ENCODE assay signal across 8 cellular contexts in the genomic region with DNA sequence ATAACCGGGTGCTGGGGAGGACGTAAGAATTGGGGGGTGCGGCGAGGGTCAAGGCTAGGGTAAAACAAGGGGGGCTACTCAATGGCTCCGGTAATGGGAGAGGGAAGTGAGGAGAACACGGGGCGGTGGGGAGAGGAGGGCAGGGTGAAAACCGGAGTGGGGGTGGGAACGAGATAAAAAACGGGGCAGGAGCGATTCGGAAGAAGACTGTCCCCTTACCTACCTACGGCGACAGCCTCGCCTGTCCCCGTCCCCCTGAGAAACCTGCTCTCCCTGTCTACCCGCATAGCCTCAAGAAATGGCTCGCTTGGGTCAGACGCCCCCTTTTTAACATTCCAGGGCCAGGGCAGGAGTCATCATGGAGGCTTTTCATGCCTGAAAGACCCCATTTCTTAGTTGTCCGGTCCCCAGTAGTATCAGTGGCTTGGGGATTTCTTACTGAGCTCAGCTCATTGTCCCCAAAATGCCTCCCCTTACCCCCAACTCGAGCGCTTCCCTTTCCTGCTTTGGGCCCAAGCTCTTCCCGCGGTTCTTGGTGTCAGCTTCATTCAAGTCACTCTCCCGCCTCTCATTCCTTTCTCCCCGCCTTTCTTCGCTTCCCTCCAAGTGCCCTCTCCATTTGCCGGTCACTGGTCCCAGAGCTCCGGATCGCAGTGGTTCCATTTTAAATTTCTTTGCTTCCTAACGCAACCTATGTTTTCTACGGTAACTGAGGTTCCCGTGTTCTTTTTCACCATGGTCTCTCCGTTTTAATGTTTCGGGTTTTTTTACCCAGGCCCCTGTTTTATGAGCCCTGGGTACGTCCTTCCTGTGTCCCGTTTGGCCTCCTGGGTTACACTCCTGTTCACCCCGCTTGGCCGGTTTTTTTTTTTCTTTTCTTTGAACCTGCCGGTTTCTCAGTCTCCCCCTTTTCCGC. TPM values are rescaled to one million over a fixed set of nuclear protein-coding genes. Genes with fewer than 3 reads are reported as not detected.
DNase-seq lines count a peak whose midpoint lies in the region; ATAC-seq and TF ChIP-seq lines count a peak whose summit lies in the region.

No MANE protein-coding gene starts in this region.

- peaks cover 58% of the 10 kb centered on the region for H3K4me1 Mint-ChIP-seq in activated CD8-positive, alpha-beta memory T cell treated with anti-CD3 and anti-CD28 coated beads, Interleukin-2, amount 10 ng/mL, durations not matched to agents 7 days and 5 days

- H3K36me3 Mint-ChIP-seq in activated CD8-positive, alpha-beta memory T cell treated with anti-CD3 and anti-CD28 coated beads, Interleukin-2, amount 10 ng/mL, durations not matched to agents 7 days and 5 days, result peaks cover 6% of the 10 kb centered on the region

- H3K4me3 ChIP-seq in fibroblast of mammary gland (ENCODE audit: control insufficient read depth, low read depth, low read length), result peak overlapping the region; percentile 85
- peak overlapping the region; percentile 98 for H3K4me3 ChIP-seq in urinary bladder (ENCODE audit: low read depth, low read length)

- H3K9me3 Mint-ChIP-seq in activated CD8-positive, alpha-beta memory T cell treated with anti-CD3 and anti-CD28 coated beads, Interleukin-2, amount 10 ng/mL, durations not matched to agents 7 days and 5 days (ENCODE audit: low read depth), result no peaks in the 10 kb centered on the region

- under 1% methylated on average over 41 of the region's 41 CpGs for WGBS in urinary bladder

- peaks cover 2% of the 10 kb centered on the region for H3K36me3 ChIP-seq in urinary bladder (ENCODE audit: insufficient read depth)

- CTCF ChIA-PET in activated CD8-positive, alpha-beta memory T cell treated with anti-CD3 and anti-CD28 coated beads, Interleukin-2, amount 10 ng/mL, durations not matched to agents 7 days and 5 days (lab: Charles Lee), result interaction anchor here (0.9 to 4.4 kb wide), 5 partner anchors 7 to 314 kb away, joined by 3 to 47 read pairs (median 4); a partner anchor contains a TSS

- no peak for TF ChIP-seq CTCF in fibroblast of mammary gland (conservative IDR thresholded peaks at IDR 0.05; ENCODE audit: control insufficient read depth, insufficient read depth, low read depth, low read length)

- DNase-seq in NCI-H2171 treated with DMSO at 0.1 percent for 48 hours (lab: John Stamatoyannopoulos, UW), result peak; percentile 16
- DNase-seq in NCI-H2171 (lab: John Stamatoyannopoulos, UW), result no peak
- peak; percentile 59 for DNase-seq in LHCN-M2 (ENCODE audit: low read depth)
- DNase-seq in activated CD8-positive, alpha-beta memory T cell treated with anti-CD3 and anti-CD28 coated beads, Interleukin-2, amount 10 ng/mL, durations not matched to agents 7 days and 5 days, result peak; percentile 43
- peak; percentile 64 for DNase-seq in fibroblast of mammary gland (ENCODE audit: low read depth)
- peak; percentile 50 for DNase-seq in myocyte (ENCODE audit: low read depth)
- DNase-seq in NCI-H1048 (lab: John Stamatoyannopoulos, UW), result no peak

- peak; percentile 21 for ATAC-seq in activated CD8-positive, alpha-beta memory T cell treated with anti-CD3 and anti-CD28 coated beads, Interleukin-2, amount 10 ng/mL, durations not matched to agents 7 days and 5 days

- peaks cover 1% of the 10 kb centered on the region for H3K4me1 ChIP-seq in urinary bladder (ENCODE audit: insufficient read depth)

- peak overlapping the region; percentile 93 for H3K27ac Mint-ChIP-seq in activated CD8-positive, alpha-beta memory T cell treated with anti-CD3 and anti-CD28 coated beads, Interleukin-2, amount 10 ng/mL, durations not matched to agents 7 days and 5 days

- H3K4me3 Mint-ChIP-seq in activated CD8-positive, alpha-beta memory T cell treated with anti-CD3 and anti-CD28 coated beads, Interleukin-2, amount 10 ng/mL, durations not matched to agents 7 days and 5 days, result peak overlapping the region; percentile 83

- H3K27me3 Mint-ChIP-seq in activated CD8-positive, alpha-beta memory T cell treated with anti-CD3 and anti-CD28 coated beads, Interleukin-2, amount 10 ng/mL, durations not matched to agents 7 days and 5 days, result peaks cover 10% of the 10 kb centered on the region

- peak overlapping the region; percentile 99 for H3K27ac ChIP-seq in urinary bladder (ENCODE audit: low read depth)

RNA-seq across cellular contexts. Expression of a gene that starts 1.2 kb away (rescaled TPM):
- 126 and 131 TPM in 2 replicates for total RNA-seq in LHCN-M2 (2014; rRNA removed)
- 96.6 TPM for polyA plus RNA-seq in LHCN-M2 (2012)
- 10 to 100 TPM; 44.1 to 52.1 TPM for total RNA-seq in activated CD8-positive, alpha-beta memory T cell treated with anti-CD3 and anti-CD28 coated beads, Interleukin-2, amount 10 ng/mL, durations not matched to agents 7 days and 5 days
- total RNA-seq in myocyte, result 145 and 207 TPM in 2 replicates
- polyA plus RNA-seq in myocyte (2012), result 129 TPM
- 61.3 TPM for total RNA-seq in urinary bladder
- polyA plus RNA-seq in urinary bladder, result 44.5 TPM

RNA-seq across cellular contexts. Expression of a gene that starts 41.7 kb away (rescaled TPM):
- total RNA-seq in LHCN-M2 (2014; rRNA removed) (17.1 and 20.8 TPM in 2 replicates), myocyte (5.3 and 7.4 TPM in 2 replicates), urinary bladder (25.6 TPM)
- 5.1 TPM for polyA plus RNA-seq in LHCN-M2 (2012)
- total RNA-seq in activated CD8-positive, alpha-beta memory T cell treated with anti-CD3 and anti-CD28 coated beads, Interleukin-2, amount 10 ng/mL, durations not matched to agents 7 days and 5 days, result 10 to 100 TPM in 1 of 2 experiments, 1 to 10 TPM in 1; 9.2 to 14.4 TPM
- polyA plus RNA-seq in myocyte (2012), result 4.8 TPM
- 17.8 TPM for polyA plus RNA-seq in urinary bladder

RNA-seq across cellular contexts. Expression of a gene that starts 45.6 kb away (rescaled TPM):
- total RNA-seq in LHCN-M2 (2014; rRNA removed), result 39.2 and 47.5 TPM in 2 replicates
- polyA plus RNA-seq in LHCN-M2 (2012), result 12.9 TPM
- 10 to 100 TPM; 55.4 to 55.7 TPM for total RNA-seq in activated CD8-positive, alpha-beta memory T cell treated with anti-CD3 and anti-CD28 coated beads, Interleukin-2, amount 10 ng/mL, durations not matched to agents 7 days and 5 days
- total RNA-seq in myocyte, result 7.1 and 8.2 TPM in 2 replicates
- polyA plus RNA-seq in myocyte (2012), result 5.7 TPM
- 23.3 TPM for total RNA-seq in urinary bladder
- 12.9 TPM for polyA plus RNA-seq in urinary bladder

Comparison
In these comparisons a context has a peak if more than half of its experiments do, and no peak if none do; other contexts are left out.
1. DNase-seq: peak in NCI-H2171 treated with DMSO at 0.1 percent for 48 hours (single experiment), LHCN-M2 (single experiment), activated CD8-positive, alpha-beta memory T cell treated with anti-CD3 and anti-CD28 coated beads, Interleukin-2, amount 10 ng/mL, durations not matched to agents 7 days and 5 days (single experiment), fibroblast of mammary gland (single experiment) and myocyte (single experiment); none in NCI-H2171 (single experiment) and NCI-H1048 (single experiment).